Comparison of ENCODE assay signal across 20 cellular contexts in genomic region chr1:118717893-118718292, GRCh38.
DNase-seq lines count a peak whose midpoint lies in the region; ATAC-seq and TF ChIP-seq lines count a peak whose summit lies in the region.
"Had no signal": no experiment of that assay in that cellular context is flagged by ENCODE, and none has a peak within 500 bp of the region (broad histone marks: within the 10 kb centered on the region; RNA-seq: fewer than 3 reads in every experiment).

No MANE protein-coding gene starts in this region.

- H3K27ac ChIP-seq in heart left ventricle (no peak overlapping the region), left ventricle myocardium inferior (replicated peaks) (no peak overlapping the region)
- H3K27ac ChIP-seq: BLaER1 had no signal

- no peak for TF ChIP-seq POLR2A in heart left ventricle (IDR thresholded peaks at IDR 0.05)

- ATAC-seq in heart left ventricle (peak in 3 of 4 donors; percentile 53 to 85 (median 72)), GM18909 (IDR thresholded peaks at IDR 0.05; ENCODE audit: poor library complexity, unreplicated experiment) (no peak)
- ATAC-seq: HCT116 had no signal

- TF ChIP-seq CTCF in heart left ventricle (IDR thresholded peaks at IDR 0.05) (no peak), left ventricle myocardium inferior (IDR thresholded peaks at IDR 0.05; ENCODE audit: borderline replicate concordance) (no peak), kidney epithelial cell (IDR thresholded peaks at IDR 0.05; ENCODE audit: insufficient read depth, low read length, poor library complexity, severe bottlenecking) (no peak)

- H3K4me1 ChIP-seq in heart left ventricle: peaks cover 0 to 8% (median 0%) of the 10 kb centered on the region in 12 donors
- H3K4me1 ChIP-seq in left ventricle myocardium inferior: peaks cover 14% of the 10 kb centered on the region
- H3K4me1 ChIP-seq: BLaER1, Caco-2 had no signal

- no peaks in the 10 kb centered on the region for H3K36me3 ChIP-seq in heart left ventricle
- H3K36me3 ChIP-seq in left ventricle myocardium inferior: no peaks in the 10 kb centered on the region
- H3K36me3 ChIP-seq in kidney epithelial cell (ENCODE audit: control insufficient read depth, insufficient read depth, low read length): no peaks in the 10 kb centered on the region
- H3K36me3 ChIP-seq: BLaER1 had no signal

- DNase-seq in heart left ventricle (no peak), left ventricle myocardium inferior (no peak), NCI-H774 (lab: John Stamatoyannopoulos, UW) (peak; percentile 15), kidney epithelial cell (ENCODE audit: low read depth) (peak; percentile 4), renal cortical epithelial cell (ENCODE audit: low read depth) (peak; percentile 73), SW480 (ENCODE audit: low spot score) (no peak), COR-L47 (lab: John Stamatoyannopoulos, UW) (no peak)
- DNase-seq: Caco-2; CD4-positive, alpha-beta T cell; DMS 273 treated with DMSO at 0.1 percent for 48 hours; GDM1; MV-4-11; NCI-H1105 treated with DMSO at 0.1 percent for 48 hours; NCI-H2029 treated with DMSO at 0.1 percent for 48 hours; NCI-H446; NCI-H69; SHP77 had no signal

- H3K9me3 ChIP-seq in heart left ventricle (peaks cover 0 to 4% (median 0%) of the 10 kb centered on the region in 12 donors), left ventricle myocardium inferior (replicated peaks) (peaks cover 4% of the 10 kb centered on the region)
- H3K9me3 ChIP-seq: BLaER1, Caco-2 had no signal

- intact Hi-C loops in heart left ventricle (cut with DNase I): loop anchor here in 3 of 10 donors (10.0 kb wide), 2 partner anchors 413 to 563 kb away; no protein-coding TSS in a partner anchor
- intact Hi-C loops in left ventricle myocardium inferior (cut with micrococcal nuclease): no loop called here

- H3K27me3 ChIP-seq in heart left ventricle (no peaks in the 10 kb centered on the region), left ventricle myocardium inferior (ENCODE audit: low read depth) (no peaks in the 10 kb centered on the region), kidney epithelial cell (ENCODE audit: control insufficient read depth, insufficient read depth, low read length) (no peaks in the 10 kb centered on the region)
- H3K27me3 ChIP-seq: BLaER1 had no signal

- H3K4me3 ChIP-seq in heart left ventricle (no peak overlapping the region), left ventricle myocardium inferior (no peak overlapping the region), kidney epithelial cell (ENCODE audit: low read depth, low read length) (no peak overlapping the region)
- H3K4me3 ChIP-seq: BLaER1 had no signal

- 38 to 51% (median 47%) methylated on average over 3 of the region's 3 CpGs for WGBS in heart left ventricle, 4 donors

Comparison
In these comparisons a context has a peak if more than half of its experiments do, and no peak if none do; other contexts are left out.
1. DNase-seq: peak in NCI-H774 (single experiment), kidney epithelial cell (single experiment) and renal cortical epithelial cell (single experiment); none in heart left ventricle (0 of 5), left ventricle myocardium inferior (single experiment), SW480 (single experiment) and COR-L47 (single experiment).